In the genomic region with DNA sequence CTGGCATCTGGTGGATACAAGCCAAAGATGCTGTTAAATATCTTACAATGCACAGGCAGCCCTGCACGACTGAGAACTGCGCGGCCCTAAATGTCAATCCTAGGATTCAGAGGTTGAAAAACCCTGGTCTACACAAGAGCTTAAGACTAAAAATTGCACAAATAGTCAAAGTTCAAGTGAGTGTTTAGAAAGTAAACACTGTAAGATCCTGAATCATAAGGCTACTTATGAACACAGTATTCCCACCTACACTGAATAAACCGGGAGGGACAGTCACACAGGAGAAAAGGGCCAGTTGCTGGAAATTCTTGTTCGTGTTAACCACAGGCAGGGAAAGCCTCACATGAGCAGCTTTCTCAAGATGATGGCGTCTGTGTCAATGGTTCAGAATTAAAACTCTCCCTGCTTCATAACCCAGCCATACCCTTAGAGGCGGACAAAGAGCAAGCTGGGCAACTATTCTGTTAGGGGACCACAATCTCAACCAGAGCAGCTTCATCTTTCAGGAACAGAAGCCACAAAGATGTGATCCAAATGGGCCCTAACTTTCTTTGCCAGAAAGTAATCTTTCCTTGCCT, we compare ENCODE assay signal across 1 cellular context.
TF ChIP-seq lines count a peak whose summit lies in the region.

No MANE protein-coding gene starts in this region.

TF ChIP-seq in IMR-90, 13 proteins besides CTCF, POLR2A, EP300 and RAD21:
- no peak for TF ChIP-seq ELK1 (IDR thresholded peaks at IDR 0.05; ENCODE audit: borderline replicate concordance, low read depth, low read length)
- TF ChIP-seq SMC3 (IDR thresholded peaks at IDR 0.05; ENCODE audit: low read depth, low read length) = no peak
- no peak for TF ChIP-seq MAFK (IDR thresholded peaks at IDR 0.05; ENCODE audit: low read depth, low read length)
- TF ChIP-seq MXI1 (IDR thresholded peaks at IDR 0.05; ENCODE audit: borderline replicate concordance, low read depth, low read length) = no peak
- TF ChIP-seq NFE2L2 (IDR thresholded peaks at IDR 0.05; ENCODE audit: low read depth, low read length) = no peak
- TF ChIP-seq, protein P1, sequence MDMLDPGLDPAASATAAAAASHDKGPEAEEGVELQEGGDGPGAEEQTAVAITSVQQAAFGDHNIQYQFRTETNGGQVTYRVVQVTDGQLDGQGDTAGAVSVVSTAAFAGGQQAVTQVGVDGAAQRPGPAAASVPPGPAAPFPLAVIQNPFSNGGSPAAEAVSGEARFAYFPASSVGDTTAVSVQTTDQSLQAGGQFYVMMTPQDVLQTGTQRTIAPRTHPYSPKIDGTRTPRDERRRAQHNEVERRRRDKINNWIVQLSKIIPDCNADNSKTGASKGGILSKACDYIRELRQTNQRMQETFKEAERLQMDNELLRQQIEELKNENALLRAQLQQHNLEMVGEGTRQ (IDR thresholded peaks at IDR 0.05; ENCODE audit: low read depth, low read length) = no peak
- no peak for TF ChIP-seq RFX5 (IDR thresholded peaks at IDR 0.05; ENCODE audit: low read depth, low read length)
- peak; percentile 35; the same call in 1 of the 2 replicates for TF ChIP-seq BHLHE40 (IDR thresholded peaks at IDR 0.05; ENCODE audit: low read depth, low read length)
- TF ChIP-seq CEBPB (IDR thresholded peaks at IDR 0.05; ENCODE audit: low read depth, low read length) = 0 out of 2 replicates have a peak, but pooled peaks have one; percentile 4
